15 cellular contexts compared by ENCODE assay signal in genomic region chr9:20513126-20513913, GRCh38.
DNase-seq lines count a peak whose midpoint lies in the region; ATAC-seq and TF ChIP-seq lines count a peak whose summit lies in the region.
"Had no signal": no experiment of that assay in that cellular context is flagged by ENCODE, and none has a peak within 500 bp of the region (broad histone marks: within the 10 kb centered on the region; RNA-seq: fewer than 3 reads in every experiment).

No MANE protein-coding gene starts in this region.

- H3K27ac Mint-ChIP-seq in stimulated activated naive CD8-positive, alpha-beta T cell treated with anti-CD3 and anti-CD28 coated beads, Interleukin-15, amount 100 ng/mL, for 72 hours, result peak overlapping the region in 1 of 2 donors; percentile 84
- H3K27ac Mint-ChIP-seq in T-helper 17 cell (peak overlapping the region; percentile 84), CD14-positive monocyte (no peak overlapping the region)
- H3K27ac Mint-ChIP-seq: dendritic cell treated with granulocyte-macrophage colony-stimulating factor and Interleukin-4, amounts not matched to agents 40 ng/mL and 50 ng/mL, for 4 days had no signal

- intact Hi-C loops in CD14-positive monocyte (cut with micrococcal nuclease), result no loop called here

- H3K9me3 ChIP-seq in T-helper 17 cell (ENCODE audit: control insufficient read depth, low read length, poor library complexity, severe bottlenecking), result no peaks in the 10 kb centered on the region
- H3K9me3 ChIP-seq: BLaER1 had no signal

- no peaks in the 10 kb centered on the region for H3K27me3 Mint-ChIP-seq in stimulated activated naive CD8-positive, alpha-beta T cell treated with anti-CD3 and anti-CD28 coated beads, Interleukin-15, amount 100 ng/mL, for 72 hours
- no peaks in the 10 kb centered on the region for H3K27me3 Mint-ChIP-seq in T-helper 17 cell
- H3K27me3 Mint-ChIP-seq in CD14-positive monocyte (ENCODE audit: low read depth in 3 of 3), result no peaks in the 10 kb centered on the region
- H3K27me3 Mint-ChIP-seq: dendritic cell treated with granulocyte-macrophage colony-stimulating factor and Interleukin-4, amounts not matched to agents 40 ng/mL and 50 ng/mL, for 4 days had no signal

- peak overlapping the region; percentile 4 to 57 for H3K4me3 Mint-ChIP-seq in stimulated activated naive CD8-positive, alpha-beta T cell treated with anti-CD3 and anti-CD28 coated beads, Interleukin-15, amount 100 ng/mL, for 72 hours
- H3K4me3 Mint-ChIP-seq in T-helper 17 cell, result no peak overlapping the region
- no peak overlapping the region for H3K4me3 Mint-ChIP-seq in CD14-positive monocyte
- H3K4me3 Mint-ChIP-seq: dendritic cell treated with granulocyte-macrophage colony-stimulating factor and Interleukin-4, amounts not matched to agents 40 ng/mL and 50 ng/mL, for 4 days had no signal

- no peak for ATAC-seq in stimulated activated naive CD8-positive, alpha-beta T cell treated with anti-CD3 and anti-CD28 coated beads, Interleukin-15, amount 100 ng/mL, for 72 hours
- ATAC-seq in stimulated activated naive CD8-positive, alpha-beta T cell treated with anti-CD3 and anti-CD28 coated beads, Interleukin-15, Interleukin-2, amounts not matched to agents 100 U/mL and 50 U/mL, for 24 hours, result no peak
- no peak for ATAC-seq in T-helper 17 cell
- ATAC-seq in GM21786 (IDR thresholded peaks at IDR 0.05; ENCODE audit: unreplicated experiment), result no peak
- ATAC-seq: K562 had no signal

- TF ChIP-seq CTCF in CD14-positive monocyte (IDR thresholded peaks at IDR 0.05), result no peak

- no peaks in the 10 kb centered on the region for H3K9me3 Mint-ChIP-seq in stimulated activated naive CD8-positive, alpha-beta T cell treated with anti-CD3 and anti-CD28 coated beads, Interleukin-15, amount 100 ng/mL, for 72 hours
- H3K9me3 Mint-ChIP-seq in CD14-positive monocyte, result peaks cover 0 to 2% (median 0%) of the 10 kb centered on the region in 7 donors
- H3K9me3 Mint-ChIP-seq: dendritic cell treated with granulocyte-macrophage colony-stimulating factor and Interleukin-4, amounts not matched to agents 40 ng/mL and 50 ng/mL, for 4 days had no signal

- DNase-seq in stimulated activated naive CD8-positive, alpha-beta T cell treated with anti-CD3 and anti-CD28 coated beads, Interleukin-15, amount 100 ng/mL, for 72 hours, result no peak
- DNase-seq in stimulated activated naive CD8-positive, alpha-beta T cell treated with anti-CD3 and anti-CD28 coated beads, Interleukin-15, Interleukin-2, amounts not matched to agents 100 U/mL and 50 U/mL, for 24 hours, result no peak
- DNase-seq in T-helper 17 cell (no peak), iris pigment epithelial cell (ENCODE audit: low read depth) (peak; percentile 56), CD14-positive monocyte (ENCODE audit: low spot score) (no peak), NCI-H774 (lab: John Stamatoyannopoulos, UW) (no peak), DMS79 treated with DMSO at 0.1 percent for 48 hours (lab: John Stamatoyannopoulos, UW) (no peak)
- DNase-seq: activated gamma-delta T cell, NCI-H1694 treated with DMSO at 0.1 percent for 48 hours, NCI-H748 treated with DMSO at 0.1 percent for 48 hours, retina had no signal

- H3K36me3 Mint-ChIP-seq in T-helper 17 cell (ENCODE audit: low read depth), result peaks cover 5% of the 10 kb centered on the region
- H3K36me3 Mint-ChIP-seq in CD14-positive monocyte, result no peaks in the 10 kb centered on the region

- H3K4me1 Mint-ChIP-seq in stimulated activated naive CD8-positive, alpha-beta T cell treated with anti-CD3 and anti-CD28 coated beads, Interleukin-15, amount 100 ng/mL, for 72 hours, result peaks cover 80% of the 10 kb centered on the region
- H3K4me1 Mint-ChIP-seq in T-helper 17 cell (peaks cover 47% of the 10 kb centered on the region), CD14-positive monocyte (peaks cover 18% of the 10 kb centered on the region)

Comparison
In these comparisons a context has a peak if more than half of its experiments do, and no peak if none do; other contexts are left out.
1. H3K4me3 Mint-ChIP-seq: peak in stimulated activated naive CD8-positive, alpha-beta T cell treated with anti-CD3 and anti-CD28 coated beads, Interleukin-15, amount 100 ng/mL, for 72 hours (2 of 2); none in T-helper 17 cell (single experiment) and CD14-positive monocyte (0 of 2).